In the genomic region with DNA sequence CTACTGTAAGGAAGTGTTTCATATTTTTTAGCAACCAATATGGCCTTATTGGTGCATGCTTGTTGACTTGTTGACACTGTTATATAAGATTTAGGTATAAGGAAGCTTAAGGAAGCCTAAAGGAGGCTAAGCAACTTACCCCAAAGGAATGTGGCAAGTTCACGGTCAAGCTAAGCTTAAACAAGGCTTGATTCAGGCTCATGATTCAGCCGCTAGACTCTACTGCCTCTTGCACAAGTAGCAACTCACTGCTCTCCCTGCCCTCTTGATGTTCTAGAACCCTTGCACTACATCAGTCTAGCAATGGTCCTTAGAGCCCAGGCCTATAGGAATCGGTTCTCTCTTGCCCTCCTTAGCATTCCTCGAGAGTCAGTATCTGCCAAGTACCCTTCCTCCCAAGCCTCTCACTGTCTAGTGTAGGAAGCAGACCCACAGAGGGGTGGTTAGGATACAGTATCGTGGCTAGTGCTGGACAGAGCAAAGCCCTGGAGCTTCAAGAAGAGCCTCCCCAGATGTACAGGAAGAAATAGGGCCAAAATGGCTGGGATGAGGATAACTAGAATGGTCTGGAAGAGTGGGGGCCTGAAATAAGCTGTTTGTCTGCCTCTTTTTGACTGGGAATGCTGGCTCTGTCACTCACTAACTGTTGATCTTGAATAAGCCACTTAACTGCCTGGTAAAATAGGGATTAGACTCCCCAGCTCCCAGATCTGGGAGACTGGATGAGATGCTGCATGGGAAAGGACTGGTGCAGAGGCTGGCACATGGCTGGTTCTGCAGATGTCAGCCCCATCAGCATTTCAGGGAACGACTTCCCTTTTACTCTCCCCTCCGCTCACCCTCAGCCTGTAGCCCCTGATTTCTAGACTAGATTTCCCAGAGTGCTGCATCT, we compare ENCODE assay signal across 14 cellular contexts.
"Had no signal": no experiment of that assay in that cellular context is flagged by ENCODE, and none has a peak within 500 bp of the region (broad histone marks: within the 10 kb centered on the region; RNA-seq: fewer than 3 reads in every experiment).

No MANE protein-coding gene starts in this region.

- DNase-seq: activated CD4-positive, alpha-beta memory T cell treated with anti-CD3 and anti-CD28 coated beads for 36 hours; activated CD4-positive, alpha-beta T cell treated with anti-CD3 and anti-CD28 coated beads for 1 hour; activated gamma-delta T cell; activated T-cell treated with anti-CD3 and anti-CD28 coated beads, Interleukin-2, amount 50 U/mL, for 48 hours; foreskin melanocyte; head of caudate nucleus; left colon; retina; stimulated activated CD4-positive, alpha-beta T cell treated with anti-CD3 and anti-CD28 coated beads, Interleukin-4, amount 100 ng/mL, for 4 hours; thyroid gland had no signal

- H3K27me3 Mint-ChIP-seq: activated CD4-positive, alpha-beta memory T cell treated with anti-CD3 and anti-CD28 coated beads for 36 hours had no signal

- H3K36me3 ChIP-seq: breast epithelium, thyroid gland, vagina had no signal

- H3K4me3 Mint-ChIP-seq: activated CD4-positive, alpha-beta memory T cell treated with anti-CD3 and anti-CD28 coated beads for 36 hours; activated naive CD8-positive, alpha-beta T cell; T-helper 2 cell treated with Interferon-gamma antibody and Interleukin-4, amounts not matched to agents 5 μg/mL and 100 μg/mL, for 36 hours had no signal

- H3K4me3 ChIP-seq: breast epithelium, thyroid gland, vagina had no signal

- H3K4me1 ChIP-seq: breast epithelium had no signal

- H3K27ac ChIP-seq: breast epithelium, thyroid gland, vagina had no signal

- H3K36me3 Mint-ChIP-seq: activated CD4-positive, alpha-beta memory T cell treated with anti-CD3 and anti-CD28 coated beads for 36 hours; activated naive CD8-positive, alpha-beta T cell had no signal

- ATAC-seq: left colon had no signal

- H3K27me3 ChIP-seq: breast epithelium, thyroid gland, vagina had no signal

- H3K9me3 Mint-ChIP-seq: activated CD4-positive, alpha-beta memory T cell treated with anti-CD3 and anti-CD28 coated beads for 36 hours; T-helper 2 cell treated with Interferon-gamma antibody and Interleukin-4, amounts not matched to agents 5 μg/mL and 100 μg/mL, for 36 hours had no signal

- H3K9me3 ChIP-seq: breast epithelium, thyroid gland, vagina had no signal
